ENCODE assay signal across 1 cellular context in genomic region chr9:127166651-127167524, GRCh38.
TF ChIP-seq lines count a peak whose summit lies in the region.

No MANE protein-coding gene starts in this region.

TF ChIP-seq in HCT116, 20 proteins besides CTCF, POLR2A, EP300 and RAD21 (continued from another document):
- TF ChIP-seq YY1 (IDR thresholded peaks at IDR 0.05; ENCODE audit: extremely low read depth, insufficient replicate concordance, low read depth, low read length): peak; percentile 86
- TF ChIP-seq SP1 (IDR thresholded peaks at IDR 0.05; ENCODE audit: low read depth): peak; percentile 88
- TF ChIP-seq SIN3A (IDR thresholded peaks at IDR 0.05; ENCODE audit: low read depth): no peak
- no peak for TF ChIP-seq EGR1 (IDR thresholded peaks at IDR 0.05; ENCODE audit: low read depth)
- peak; percentile 95 for TF ChIP-seq FOSL1 (IDR thresholded peaks at IDR 0.05; ENCODE audit: low read depth)
- no peak for TF ChIP-seq ZFX (IDR thresholded peaks at IDR 0.05)
- no peak for TF ChIP-seq ZBTB33 (IDR thresholded peaks at IDR 0.05; ENCODE audit: extremely low read depth, insufficient replicate concordance, low read length)
- TF ChIP-seq, protein P1, sequence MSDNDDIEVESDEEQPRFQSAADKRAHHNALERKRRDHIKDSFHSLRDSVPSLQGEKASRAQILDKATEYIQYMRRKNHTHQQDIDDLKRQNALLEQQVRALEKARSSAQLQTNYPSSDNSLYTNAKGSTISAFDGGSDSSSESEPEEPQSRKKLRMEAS (IDR thresholded peaks at IDR 0.05): peak; percentile 93
- no peak for TF ChIP-seq ZNF274 (IDR thresholded peaks at IDR 0.05; ENCODE audit: low read depth, low read length)
- peak; percentile 77 for TF ChIP-seq SRF (IDR thresholded peaks at IDR 0.05; ENCODE audit: low read depth)
- TF ChIP-seq POLR2AphosphoS5 (IDR thresholded peaks at IDR 0.05; ENCODE audit: low read depth, low read length): peak; percentile 54
- TF ChIP-seq TCF7L2 (IDR thresholded peaks at IDR 0.05; ENCODE audit: borderline replicate concordance, extremely low read depth, insufficient read depth, insufficient read length): peak; percentile 22
- no peak for TF ChIP-seq EZH2 (IDR thresholded peaks at IDR 0.05)
- TF ChIP-seq EZH2phosphoT487 (IDR thresholded peaks at IDR 0.05; ENCODE audit: borderline replicate concordance): no peak
- TF ChIP-seq, protein P2, sequence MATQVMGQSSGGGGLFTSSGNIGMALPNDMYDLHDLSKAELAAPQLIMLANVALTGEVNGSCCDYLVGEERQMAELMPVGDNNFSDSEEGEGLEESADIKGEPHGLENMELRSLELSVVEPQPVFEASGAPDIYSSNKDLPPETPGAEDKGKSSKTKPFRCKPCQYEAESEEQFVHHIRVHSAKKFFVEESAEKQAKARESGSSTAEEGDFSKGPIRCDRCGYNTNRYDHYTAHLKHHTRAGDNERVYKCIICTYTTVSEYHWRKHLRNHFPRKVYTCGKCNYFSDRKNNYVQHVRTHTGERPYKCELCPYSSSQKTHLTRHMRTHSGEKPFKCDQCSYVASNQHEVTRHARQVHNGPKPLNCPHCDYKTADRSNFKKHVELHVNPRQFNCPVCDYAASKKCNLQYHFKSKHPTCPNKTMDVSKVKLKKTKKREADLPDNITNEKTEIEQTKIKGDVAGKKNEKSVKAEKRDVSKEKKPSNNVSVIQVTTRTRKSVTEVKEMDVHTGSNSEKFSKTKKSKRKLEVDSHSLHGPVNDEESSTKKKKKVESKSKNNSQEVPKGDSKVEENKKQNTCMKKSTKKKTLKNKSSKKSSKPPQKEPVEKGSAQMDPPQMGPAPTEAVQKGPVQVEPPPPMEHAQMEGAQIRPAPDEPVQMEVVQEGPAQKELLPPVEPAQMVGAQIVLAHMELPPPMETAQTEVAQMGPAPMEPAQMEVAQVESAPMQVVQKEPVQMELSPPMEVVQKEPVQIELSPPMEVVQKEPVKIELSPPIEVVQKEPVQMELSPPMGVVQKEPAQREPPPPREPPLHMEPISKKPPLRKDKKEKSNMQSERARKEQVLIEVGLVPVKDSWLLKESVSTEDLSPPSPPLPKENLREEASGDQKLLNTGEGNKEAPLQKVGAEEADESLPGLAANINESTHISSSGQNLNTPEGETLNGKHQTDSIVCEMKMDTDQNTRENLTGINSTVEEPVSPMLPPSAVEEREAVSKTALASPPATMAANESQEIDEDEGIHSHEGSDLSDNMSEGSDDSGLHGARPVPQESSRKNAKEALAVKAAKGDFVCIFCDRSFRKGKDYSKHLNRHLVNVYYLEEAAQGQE (IDR thresholded peaks at IDR 0.05; ENCODE audit: low read depth): no peak
